Comparison of ENCODE assay signal across 29 cellular contexts in genomic region chr9:137836151-137836830, GRCh38. TPM values are rescaled to one million over a fixed set of nuclear protein-coding genes. Genes with fewer than 3 reads are reported as not detected.
"Had no signal": no experiment of that assay in that cellular context is flagged by ENCODE, and none has a peak within 500 bp of the region (broad histone marks: within the 10 kb centered on the region; RNA-seq: fewer than 3 reads in every experiment).

No MANE protein-coding gene starts in this region.

- H3K4me3 Mint-ChIP-seq: activated naive CD8-positive, alpha-beta T cell; activated T-cell treated with anti-CD3 and anti-CD28 coated beads, Interleukin-2, amount 50 U/mL, for 4 hours; central memory CD8-positive, alpha-beta T cell; naive thymus-derived CD4-positive, alpha-beta T cell; stimulated activated memory B cell treated with anti-CD40 and anti-IgM and Interleukin-4, amounts not matched to agents 10 μg/mL and 1 μg/mL and 100 μg/mL, for 72 hours; type B pancreatic cell; WTC11 had no signal

- H3K4me1 ChIP-seq: breast epithelium, colonic mucosa, esophagus muscularis mucosa, sigmoid colon, testis, vagina had no signal

- H3K9me3 ChIP-seq: colonic mucosa, esophagus muscularis mucosa, sigmoid colon, testis, vagina had no signal

- H3K27ac ChIP-seq: breast epithelium, colonic mucosa, dorsolateral prefrontal cortex, esophagus muscularis mucosa, sigmoid colon, testis, vagina had no signal

- H3K4me3 ChIP-seq: breast epithelium, colonic mucosa, dorsolateral prefrontal cortex, esophagus muscularis mucosa, lung, sigmoid colon, smooth muscle cell, testis, vagina had no signal

- DNase-seq: activated CD4-positive, alpha-beta T cell treated with anti-CD3 and anti-CD28 coated beads, Interleukin-2, amount 50 U/mL, for 48 hours; activated CD8-positive, alpha-beta memory T cell treated with anti-CD3 and anti-CD28 coated beads, Interleukin-2, amount 50 U/mL, for 48 hours; activated naive CD4-positive, alpha-beta T cell; activated T-cell treated with anti-CD3 and anti-CD28 coated beads, Interleukin-2, amount 50 U/mL, for 4 hours; amniotic stem cell; colonic mucosa; dorsolateral prefrontal cortex; hypothalamus; naive thymus-derived CD4-positive, alpha-beta T cell; stimulated activated CD4-positive, alpha-beta T cell treated with anti-CD3 and anti-CD28 coated beads, Interleukin-15, amount 100 ng/mL, for 24 hours; T1000; testis had no signal

- H3K27me3 ChIP-seq: breast epithelium, colonic mucosa, dorsolateral prefrontal cortex, esophagus muscularis mucosa, sigmoid colon, testis, vagina had no signal

- H3K27me3 Mint-ChIP-seq: activated naive CD8-positive, alpha-beta T cell; central memory CD8-positive, alpha-beta T cell; naive thymus-derived CD4-positive, alpha-beta T cell; stimulated activated memory B cell treated with anti-CD40 and anti-IgM and Interleukin-4, amounts not matched to agents 10 μg/mL and 1 μg/mL and 100 μg/mL, for 72 hours; type B pancreatic cell had no signal

- FAIRE-seq: frontal cortex, islet of Langerhans had no signal

- H3K4me1 Mint-ChIP-seq: central memory CD8-positive, alpha-beta T cell; naive thymus-derived CD4-positive, alpha-beta T cell; stimulated activated memory B cell treated with anti-CD40 and anti-IgM and Interleukin-4, amounts not matched to agents 10 μg/mL and 1 μg/mL and 100 μg/mL, for 72 hours; WTC11 had no signal

- ATAC-seq: naive thymus-derived CD4-positive, alpha-beta T cell; stimulated activated memory B cell treated with anti-CD40 and anti-IgM and Interleukin-4, amounts not matched to agents 10 μg/mL and 1 μg/mL and 100 μg/mL, for 72 hours had no signal

- H3K9me3 Mint-ChIP-seq: activated T-cell treated with anti-CD3 and anti-CD28 coated beads, Interleukin-2, amount 50 U/mL, for 4 hours; activated T-helper 2 cell treated with anti-CD3 and anti-CD28 coated beads, Interferon-gamma antibody, Interleukin-2, Interleukin-4, amounts not matched to agents 10 μg/mL and 5 μg/mL and 100 μg/mL, durations not matched to agents 14 hours and 24 hours and 36 hours; central memory CD8-positive, alpha-beta T cell; type B pancreatic cell had no signal

- H3K27ac Mint-ChIP-seq: activated naive CD8-positive, alpha-beta T cell; activated T-helper 2 cell treated with anti-CD3 and anti-CD28 coated beads, Interferon-gamma antibody, Interleukin-2, Interleukin-4, amounts not matched to agents 10 μg/mL and 5 μg/mL and 100 μg/mL, durations not matched to agents 14 hours and 24 hours and 36 hours; naive thymus-derived CD4-positive, alpha-beta T cell; stimulated activated memory B cell treated with anti-CD40 and anti-IgM and Interleukin-4, amounts not matched to agents 10 μg/mL and 1 μg/mL and 100 μg/mL, for 72 hours; type B pancreatic cell; WTC11 had no signal

RNA-seq across cellular contexts. Expression of gene CACNA1B, which starts 41.3 kb away (rescaled TPM):
- total RNA-seq: activated CD8-positive, alpha-beta memory T cell treated with anti-CD3 and anti-CD28 coated beads for 36 hours; mesenteric fat pad; omental fat pad had no signal
- polyA plus RNA-seq: naive thymus-derived CD4-positive, alpha-beta T cell had no signal
